Comparison of ENCODE assay signal across 8 cellular contexts in genomic region chr20:44827401-44827800, GRCh38. TPM values are rescaled to one million over a fixed set of nuclear protein-coding genes. Genes with fewer than 3 reads are reported as not detected.
"Had no signal": no experiment of that assay in that cellular context is flagged by ENCODE, and none has a peak within 500 bp of the region (broad histone marks: within the 10 kb centered on the region; RNA-seq: fewer than 3 reads in every experiment).

No MANE protein-coding gene starts in this region.

- H3K4me3 ChIP-seq: HAP-1, K562 had no signal

- ATAC-seq: HCT116, K562 had no signal

- H3K36me3 ChIP-seq: HAP-1 had no signal

- DNase-seq: GOT3, H7, IMR-90, KG1 had no signal

RNA-seq across cellular contexts. Expression of gene RIMS4, which starts 17.1 kb away (rescaled TPM):
- total RNA-seq: HT-29, IMR-90, K562 had no signal
- polyA plus RNA-seq: IMR-90 had no signal
